In genomic region chr6:101208152-101208551, GRCh38 we compare ENCODE assay signal across 22 cellular contexts.
"Had no signal": no experiment of that assay in that cellular context is flagged by ENCODE, and none has a peak within 500 bp of the region (broad histone marks: within the 10 kb centered on the region; RNA-seq: fewer than 3 reads in every experiment).

No MANE protein-coding gene starts in this region.

- H3K27me3 Mint-ChIP-seq: activated naive CD8-positive, alpha-beta T cell treated with anti-CD3 and anti-CD28 coated beads for 36 hours; central memory CD8-positive, alpha-beta T cell; stimulated activated memory B cell treated with anti-CD40 and anti-IgM and Interleukin-4, amounts not matched to agents 10 μg/mL and 1 μg/mL and 100 μg/mL, for 72 hours had no signal

- H3K4me1 Mint-ChIP-seq: activated naive CD8-positive, alpha-beta T cell treated with anti-CD3 and anti-CD28 coated beads for 36 hours; central memory CD8-positive, alpha-beta T cell; stimulated activated memory B cell treated with anti-CD40 and anti-IgM and Interleukin-4, amounts not matched to agents 10 μg/mL and 1 μg/mL and 100 μg/mL, for 72 hours had no signal

- H3K4me2 ChIP-seq: smooth muscle cell had no signal

- H3K4me1 ChIP-seq: breast epithelium, esophagus squamous epithelium, gastrocnemius medialis, upper lobe of left lung had no signal

- H3K9me3 ChIP-seq: breast epithelium, esophagus squamous epithelium, gastrocnemius medialis, upper lobe of left lung had no signal

- H3K36me3 Mint-ChIP-seq: activated naive CD8-positive, alpha-beta T cell treated with anti-CD3 and anti-CD28 coated beads for 36 hours; stimulated activated memory B cell treated with anti-CD40 and anti-IgM and Interleukin-4, amounts not matched to agents 10 μg/mL and 1 μg/mL and 100 μg/mL, for 72 hours had no signal

- H3K27ac ChIP-seq: breast epithelium, coronary artery, esophagus squamous epithelium, gastrocnemius medialis, upper lobe of left lung had no signal

- H3K9me3 Mint-ChIP-seq: activated naive CD8-positive, alpha-beta T cell treated with anti-CD3 and anti-CD28 coated beads for 36 hours; activated T-helper 2 cell treated with anti-CD3 and anti-CD28 coated beads, Interferon-gamma antibody, Interleukin-2, Interleukin-4, amounts not matched to agents 10 μg/mL and 5 μg/mL and 100 μg/mL, durations not matched to agents 14 hours and 24 hours and 36 hours; central memory CD8-positive, alpha-beta T cell; nephron progenitor cell; stimulated activated memory B cell treated with anti-CD40 and anti-IgM and Interleukin-4, amounts not matched to agents 10 μg/mL and 1 μg/mL and 100 μg/mL, for 72 hours had no signal

- H3K27me3 ChIP-seq: breast epithelium, esophagus squamous epithelium, gastrocnemius medialis, upper lobe of left lung had no signal

- H3K4me3 Mint-ChIP-seq: activated naive CD8-positive, alpha-beta T cell treated with anti-CD3 and anti-CD28 coated beads for 36 hours; central memory CD8-positive, alpha-beta T cell; nephron progenitor cell; stimulated activated memory B cell treated with anti-CD40 and anti-IgM and Interleukin-4, amounts not matched to agents 10 μg/mL and 1 μg/mL and 100 μg/mL, for 72 hours had no signal

- H3K36me3 ChIP-seq: breast epithelium, esophagus squamous epithelium, gastrocnemius medialis, upper lobe of left lung had no signal

- DNase-seq: activated CD4-positive, alpha-beta T cell treated with anti-CD3 and anti-CD28 coated beads for 1 hour; activated CD4-positive, alpha-beta T cell treated with anti-CD3 and anti-CD28 coated beads, Interleukin-2, amount 50 U/mL, for 1 hour; activated naive CD4-positive, alpha-beta T cell; activated naive CD8-positive, alpha-beta T cell treated with anti-CD3 and anti-CD28 coated beads for 36 hours; activated T-cell treated with anti-CD3 and anti-CD28 coated beads, Interleukin-2, amount 50 U/mL, for 1 hour; amniotic stem cell; esophagus squamous epithelium; gastrocnemius medialis; mammary epithelial cell; nephron progenitor cell; nucleus accumbens; stimulated activated CD4-positive, alpha-beta T cell treated with anti-CD3 and anti-CD28 coated beads, Interleukin-15, amount 100 ng/mL, for 24 hours; T-helper 9 cell; upper lobe of left lung had no signal

- ATAC-seq: gastrocnemius medialis; left lobe of liver; sciatic nerve; stimulated activated memory B cell treated with anti-CD40 and anti-IgM and Interleukin-4, amounts not matched to agents 10 μg/mL and 1 μg/mL and 100 μg/mL, for 72 hours had no signal

- H3K4me3 ChIP-seq: breast epithelium, coronary artery, esophagus squamous epithelium, gastrocnemius medialis, smooth muscle cell, upper lobe of left lung had no signal

- H3K27ac Mint-ChIP-seq: activated naive CD8-positive, alpha-beta T cell treated with anti-CD3 and anti-CD28 coated beads for 36 hours; activated T-helper 2 cell treated with anti-CD3 and anti-CD28 coated beads, Interferon-gamma antibody, Interleukin-2, Interleukin-4, amounts not matched to agents 10 μg/mL and 5 μg/mL and 100 μg/mL, durations not matched to agents 14 hours and 24 hours and 36 hours; nephron progenitor cell; stimulated activated memory B cell treated with anti-CD40 and anti-IgM and Interleukin-4, amounts not matched to agents 10 μg/mL and 1 μg/mL and 100 μg/mL, for 72 hours had no signal
